In genomic region chr6:37653933-37654565, GRCh38 we compare ENCODE assay signal across 8 cellular contexts. TPM values are rescaled to one million over a fixed set of nuclear protein-coding genes. Genes with fewer than 3 reads are reported as not detected.
DNase-seq lines count a peak whose midpoint lies in the region; ATAC-seq and TF ChIP-seq lines count a peak whose summit lies in the region.

No MANE protein-coding gene starts in this region.

- peaks cover 3% of the 10 kb centered on the region for H3K4me1 Mint-ChIP-seq in activated CD4-positive, alpha-beta T cell treated with anti-CD3 and anti-CD28 coated beads, Interleukin-2, amount 10 ng/mL, durations not matched to agents 24 days and 14 days

- peak; percentile 84 for TF ChIP-seq CTCF in fibroblast of mammary gland (conservative IDR thresholded peaks at IDR 0.05; ENCODE audit: control insufficient read depth, insufficient read depth, low read depth, low read length)
- peak in 1 of 2 donors; percentile 27 for TF ChIP-seq CTCF in suprapubic skin (IDR thresholded peaks at IDR 0.05)

- no peak overlapping the region for H3K4me3 Mint-ChIP-seq in activated CD4-positive, alpha-beta T cell treated with anti-CD3 and anti-CD28 coated beads, Interleukin-2, amount 10 ng/mL, durations not matched to agents 24 days and 14 days

- peaks cover 18% of the 10 kb centered on the region for H3K27me3 Mint-ChIP-seq in activated CD4-positive, alpha-beta T cell treated with anti-CD3 and anti-CD28 coated beads, Interleukin-2, amount 10 ng/mL, durations not matched to agents 24 days and 14 days

- no peak for ATAC-seq in HG03521 (IDR thresholded peaks at IDR 0.05; ENCODE audit: unreplicated experiment)

- TF ChIP-seq EP300 in suprapubic skin (IDR thresholded peaks at IDR 0.05): no peak

- peak; percentile 66 for DNase-seq in ELR (ENCODE audit: low read depth)
- peak; percentile 72 to 77 for DNase-seq in Kasumi-1 (lab: John Stamatoyannopoulos, UW)
- peak; percentile 84 for DNase-seq in activated CD4-positive, alpha-beta T cell treated with anti-CD3 and anti-CD28 coated beads, Interleukin-2, amount 10 ng/mL, durations not matched to agents 24 days and 14 days
- DNase-seq in fibroblast of mammary gland (ENCODE audit: low read depth): peak; percentile 65
- DNase-seq in stimulated activated CD4-positive, alpha-beta T cell treated with anti-CD3 and anti-CD28 coated beads, Interleukin-1b, Interleukin-23, amount 100 ng/mL, for 4 hours (ENCODE audit: low read depth in 2 of 2): peak; percentile 23 to 58
- no peak for DNase-seq in suprapubic skin (ENCODE audit: low spot score in 2 of 2)
- DNase-seq in NCI-H2196 (lab: John Stamatoyannopoulos, UW; ENCODE audit: unreplicated experiment): no peak

- H3K36me3 Mint-ChIP-seq in activated CD4-positive, alpha-beta T cell treated with anti-CD3 and anti-CD28 coated beads, Interleukin-2, amount 10 ng/mL, durations not matched to agents 24 days and 14 days (ENCODE audit: low read depth): peaks cover 8% of the 10 kb centered on the region

- peaks cover 15% of the 10 kb centered on the region for H3K4me1 ChIP-seq in suprapubic skin

- no peak overlapping the region for H3K27ac Mint-ChIP-seq in activated CD4-positive, alpha-beta T cell treated with anti-CD3 and anti-CD28 coated beads, Interleukin-2, amount 10 ng/mL, durations not matched to agents 24 days and 14 days

- H3K4me3 ChIP-seq in fibroblast of mammary gland (ENCODE audit: control insufficient read depth, low read depth, low read length) (no peak overlapping the region), suprapubic skin (no peak overlapping the region)

- H3K27me3 ChIP-seq in suprapubic skin: peaks cover 12% of the 10 kb centered on the region

- no peaks in the 10 kb centered on the region for H3K9me3 ChIP-seq in suprapubic skin

- intact Hi-C loops in activated CD4-positive, alpha-beta T cell treated with anti-CD3 and anti-CD28 coated beads, Interleukin-2, amount 10 ng/mL, durations not matched to agents 24 days and 14 days (cut with micrococcal nuclease): no loop called here

- no peak for TF ChIP-seq POLR2A in suprapubic skin (IDR thresholded peaks at IDR 0.05)

- H3K9me3 Mint-ChIP-seq in activated CD4-positive, alpha-beta T cell treated with anti-CD3 and anti-CD28 coated beads, Interleukin-2, amount 10 ng/mL, durations not matched to agents 24 days and 14 days: peaks cover 5% of the 10 kb centered on the region

- WGBS in suprapubic skin: 89% methylated on average over 5 of the region's 8 CpGs

- no peaks in the 10 kb centered on the region for H3K36me3 ChIP-seq in suprapubic skin

- H3K27ac ChIP-seq in suprapubic skin: no peak overlapping the region

RNA-seq across cellular contexts. Expression of gene MDGA1, which starts 43.6 kb away (rescaled TPM):
- total RNA-seq in activated CD4-positive, alpha-beta T cell treated with anti-CD3 and anti-CD28 coated beads, Interleukin-2, amount 10 ng/mL, durations not matched to agents 24 days and 14 days: 2.6 and 2.8 TPM in 2 replicates
- 10 to 100 TPM in 3 of 4 donors, 1 to 10 TPM in 1; 5.5 to 77.2 (median 26.8) TPM for total RNA-seq in suprapubic skin

Comparison
In these comparisons a context has a peak if more than half of its experiments do, and no peak if none do; other contexts are left out.
1. DNase-seq: peak in ELR (single experiment), Kasumi-1 (2 of 2), activated CD4-positive, alpha-beta T cell treated with anti-CD3 and anti-CD28 coated beads, Interleukin-2, amount 10 ng/mL, durations not matched to agents 24 days and 14 days (single experiment), fibroblast of mammary gland (single experiment) and stimulated activated CD4-positive, alpha-beta T cell treated with anti-CD3 and anti-CD28 coated beads, Interleukin-1b, Interleukin-23, amount 100 ng/mL, for 4 hours (2 of 2); none in suprapubic skin (0 of 2) and NCI-H2196 (single experiment).